Comparison of ENCODE assay signal across 12 cellular contexts in genomic region chrX:18210470-18210869, GRCh38. TPM values are rescaled to one million over a fixed set of nuclear protein-coding genes. Genes with fewer than 3 reads are reported as not detected.
A peak's percentile ranks its signal among the peaks of the same experiment; 100 is the strongest.
DNase-seq lines count a peak whose midpoint lies in the region; ATAC-seq, FAIRE-seq and TF ChIP-seq lines count a peak whose summit lies in the region.
"Had no signal": no experiment of that assay in that cellular context is flagged by ENCODE, and none has a peak within 500 bp of the region (broad histone marks: within the 10 kb centered on the region; RNA-seq: fewer than 3 reads in every experiment).

No MANE protein-coding gene starts in this region.

- no peak for TF ChIP-seq EP300 in A549 (IDR thresholded peaks at IDR 0.05)
- no peak for TF ChIP-seq EP300 in gastroesophageal sphincter (IDR thresholded peaks at IDR 0.05)

- H3K27me3 ChIP-seq in RWPE2 (ENCODE audit: insufficient read depth, poor library complexity, severe bottlenecking) = no peaks in the 10 kb centered on the region
- H3K27me3 ChIP-seq in gastroesophageal sphincter = no peaks in the 10 kb centered on the region
- peaks cover 40% of the 10 kb centered on the region for H3K27me3 ChIP-seq in WERI-Rb-1 (ENCODE audit: insufficient read depth, low read depth, severe bottlenecking)

- H3K27ac ChIP-seq in A549 (no peak overlapping the region), RWPE2 (ENCODE audit: poor library complexity, severe bottlenecking) (no peak overlapping the region), gastroesophageal sphincter (no peak overlapping the region), WERI-Rb-1 (no peak overlapping the region)

- DNase-seq in A549 (ENCODE audit: low read depth in 1 of 2, low spot score in 1 of 2) (peak in 1 of 2 experiments; percentile 34), HT-29 (ENCODE audit: low spot score) (peak; percentile 37), RWPE2 (ENCODE audit: low spot score) (no peak), KG1 (lab: John Stamatoyannopoulos, UW) (no peak), WERI-Rb-1 (no peak), T-helper 2 cell (no peak)
- DNase-seq: Calu3; stimulated activated naive B cell treated with anti-CD40 and anti-IgM and Interleukin-4, amounts not matched to agents 10 μg/mL and 1 μg/mL and 100 μg/mL, for 72 hours had no signal

- WGBS in A549 (ENCODE audit: missing lambda C conversion rate) = 0% methylated on average over 2 of the region's 2 CpGs
- WGBS in gastroesophageal sphincter (ENCODE audit: low coverage in 1 of 2), 2 donors = 13 to 22% methylated on average over 2 of the region's 2 CpGs

- H3K4me2 ChIP-seq in A549 = no peak overlapping the region

- POLR2A ChIA-PET in A549 (lab: Yijun Ruan, JAX) = no interaction called here

- FAIRE-seq in A549 (lab: Jason Lieb, UNC) = no peak

- TF ChIP-seq RAD21 in A549 (conservative IDR thresholded peaks at IDR 0.05 in 1 of 2, IDR thresholded peaks at IDR 0.05 in 1 of 2) = peak; percentile 57 to 71

- no peaks in the 10 kb centered on the region for H3K4me1 ChIP-seq in A549
- H3K4me1 ChIP-seq in RWPE2 (ENCODE audit: insufficient read depth, poor library complexity, severe bottlenecking) = no peaks in the 10 kb centered on the region
- no peaks in the 10 kb centered on the region for H3K4me1 ChIP-seq in gastroesophageal sphincter

- TF ChIP-seq CTCF in A549 (IDR thresholded peaks at IDR 0.05) = peak; percentile 47; the same call in 2 of the 3 replicates
- TF ChIP-seq CTCF in RWPE2 (IDR thresholded peaks at IDR 0.05; ENCODE audit: poor library complexity, severe bottlenecking) = peak; percentile 55
- peak in 3 of 4 experiments; percentile 12 to 32 (median 15) for TF ChIP-seq CTCF in gastroesophageal sphincter (IDR thresholded peaks at IDR 0.05)
- no peak for TF ChIP-seq CTCF in WERI-Rb-1 (IDR thresholded peaks at IDR 0.05; ENCODE audit: low read depth, low read length)

- TF ChIP-seq POLR2A in A549 (IDR thresholded peaks at IDR 0.05; ENCODE audit: low read length) (no peak), gastroesophageal sphincter (IDR thresholded peaks at IDR 0.05) (no peak)

- H3K4me3 ChIP-seq in A549 (no peak overlapping the region), RWPE2 (ENCODE audit: severe bottlenecking) (no peak overlapping the region), gastroesophageal sphincter (no peak overlapping the region), WERI-Rb-1 (ENCODE audit: low read depth, low read length) (no peak overlapping the region)

- CTCF ChIA-PET in A549 (lab: Yijun Ruan, JAX) = interaction anchor here (1.1 to 2.6 kb wide), 5 partner anchors 72 to 1089 kb away, joined by 4 to 11 read pairs (median 4); partner anchors contain the start of gene SCML1

- H3K9me3 ChIP-seq in A549 (no peaks in the 10 kb centered on the region), RWPE2 (ENCODE audit: severe bottlenecking) (no peaks in the 10 kb centered on the region), gastroesophageal sphincter (no peaks in the 10 kb centered on the region), WERI-Rb-1 (ENCODE audit: severe bottlenecking) (no peaks in the 10 kb centered on the region)

- ATAC-seq in A549 (no peak), RWPE2 (ENCODE audit: low read depth) (no peak), gastroesophageal sphincter (no peak), HG03378 (IDR thresholded peaks at IDR 0.05; ENCODE audit: unreplicated experiment) (no peak)
- ATAC-seq: esophagus mucosa; stimulated activated naive B cell treated with anti-CD40 and anti-IgM and Interleukin-4, amounts not matched to agents 10 μg/mL and 1 μg/mL and 100 μg/mL, for 72 hours had no signal

- H3K36me3 ChIP-seq in RWPE2 (ENCODE audit: low read depth) (no peaks in the 10 kb centered on the region), gastroesophageal sphincter (no peaks in the 10 kb centered on the region), WERI-Rb-1 (no peaks in the 10 kb centered on the region)

TF ChIP-seq in A549, 52 proteins besides CTCF, POLR2A, EP300 and RAD21:
- TF ChIP-seq HDAC2 (IDR thresholded peaks at IDR 0.05) (no peak), SMC3 (IDR thresholded peaks at IDR 0.05) (peak; percentile 62), ZSCAN20 (CRISPR knock-in tag; IDR thresholded peaks at IDR 0.05) (no peak), PHF8 (IDR thresholded peaks at IDR 0.05; ENCODE audit: borderline replicate concordance, low read depth) (no peak), JUN (IDR thresholded peaks at IDR 0.05) (no peak), EHMT2 (IDR thresholded peaks at IDR 0.05; ENCODE audit: low read depth) (no peak), HOXB13 (CRISPR knock-in tag; IDR thresholded peaks at IDR 0.05; ENCODE audit: low read depth) (no peak)

RNA-seq across cellular contexts. Expression of gene BEND2, which starts 10.2 kb away (rescaled TPM):
- not detected in 2 replicates for polyA plus RNA-seq in A549 (2011; rRNA removed)
- not detected in 2 replicates for polyA plus RNA-seq in A549 (2012; cell fraction: cytosol; rRNA removed)
- polyA plus RNA-seq in A549 (2012; cell fraction: nucleus; rRNA removed) = not detected in 2 replicates
- polyA plus RNA-seq in A549 (2017; fragmentation: RNase III; extraction: RNeasy Plus Mini Kit Qiagen cat#74134 plus additional on column Dnase treatment) = not detected in 3 replicates
- polyA minus RNA-seq in A549 (2011; rRNA and poly(A)+ RNA removed) = 0.17 TPM in 1 of 2 replicates, not detected in the other
- not detected in 2 replicates for total RNA-seq in HT-29 (2014; rRNA removed; shearing (Covaris generic))
- total RNA-seq in gastroesophageal sphincter = not detected
- total RNA-seq: Calu3, esophagus mucosa, posterior vena cava had no signal
